Comparison of ENCODE assay signal across 1 cellular context in genomic region chr5:6584101-6584645, GRCh38.
TF ChIP-seq lines count a peak whose summit lies in the region.

No MANE protein-coding gene starts in this region.

TF ChIP-seq in GM23338, 12 proteins besides CTCF, POLR2A, EP300 and RAD21 (continued from another document):
- TF ChIP-seq ZNF462 (CRISPR knock-in tag; IDR thresholded peaks at IDR 0.05) = no peak
- TF ChIP-seq, protein P1, sequence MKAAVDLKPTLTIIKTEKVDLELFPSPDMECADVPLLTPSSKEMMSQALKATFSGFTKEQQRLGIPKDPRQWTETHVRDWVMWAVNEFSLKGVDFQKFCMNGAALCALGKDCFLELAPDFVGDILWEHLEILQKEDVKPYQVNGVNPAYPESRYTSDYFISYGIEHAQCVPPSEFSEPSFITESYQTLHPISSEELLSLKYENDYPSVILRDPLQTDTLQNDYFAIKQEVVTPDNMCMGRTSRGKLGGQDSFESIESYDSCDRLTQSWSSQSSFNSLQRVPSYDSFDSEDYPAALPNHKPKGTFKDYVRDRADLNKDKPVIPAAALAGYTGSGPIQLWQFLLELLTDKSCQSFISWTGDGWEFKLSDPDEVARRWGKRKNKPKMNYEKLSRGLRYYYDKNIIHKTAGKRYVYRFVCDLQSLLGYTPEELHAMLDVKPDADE (IDR thresholded peaks at IDR 0.05) = no peak
TF ChIP-seq in GM23338: peak in this region for 0.
